Comparison of ENCODE assay signal across 17 cellular contexts in the genomic region with DNA sequence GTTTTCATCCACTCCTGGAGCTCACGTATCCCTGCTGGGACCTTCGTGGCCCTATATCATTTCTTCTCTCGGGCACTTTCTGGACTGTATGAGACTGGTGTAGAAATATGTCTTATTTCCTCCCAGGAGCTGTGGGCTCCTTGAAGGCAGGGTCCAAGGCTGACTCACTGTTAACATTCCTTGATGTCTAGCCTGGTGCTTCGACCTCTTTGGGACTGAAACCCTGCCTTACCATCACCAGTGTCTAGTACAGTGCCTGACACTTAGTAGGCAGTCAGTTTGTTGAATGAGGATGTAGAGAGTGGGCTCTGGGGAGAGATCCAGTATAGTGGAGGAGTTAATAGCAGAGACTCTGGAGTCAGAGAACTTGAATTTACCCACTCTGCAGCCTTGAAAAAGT. TPM values are rescaled to one million over a fixed set of nuclear protein-coding genes. Genes with fewer than 3 reads are reported as not detected.
A peak's percentile ranks its signal among the peaks of the same experiment; 100 is the strongest.
DNase-seq lines count a peak whose midpoint lies in the region; ATAC-seq and TF ChIP-seq lines count a peak whose summit lies in the region.
"Had no signal": no experiment of that assay in that cellular context is flagged by ENCODE, and none has a peak within 500 bp of the region (broad histone marks: within the 10 kb centered on the region; RNA-seq: fewer than 3 reads in every experiment).

No MANE protein-coding gene starts in this region.

- H3K36me3 ChIP-seq in naive thymus-derived CD4-positive, alpha-beta T cell (ENCODE audit: control insufficient read depth in 2 of 3, insufficient read depth in 3 of 3, low read length in 3 of 3) = peaks cover 3 to 76% (median 4%) of the 10 kb centered on the region in 3 experiments
- H3K36me3 ChIP-seq in ovary = no peaks in the 10 kb centered on the region

- TF ChIP-seq POLR2A in ovary (IDR thresholded peaks at IDR 0.05) = no peak

- no peak overlapping the region for H3K27ac ChIP-seq in naive thymus-derived CD4-positive, alpha-beta T cell (ENCODE audit: low read depth, low read length)
- H3K27ac ChIP-seq in ovary = no peak overlapping the region
- H3K27ac ChIP-seq: 22Rv1, BLaER1, PC-9 had no signal

- H3K4me3 Mint-ChIP-seq in T-helper 1 cell treated with Interleukin-12 subunit alpha and Interleukin-12 subunit beta and Interleukin-4 antibody, amounts not matched to agents 30 μg/mL and 1 μg/mL, for 36 hours = no peak overlapping the region
- no peak overlapping the region for H3K4me3 Mint-ChIP-seq in naive thymus-derived CD4-positive, alpha-beta T cell

- H3K9me3 Mint-ChIP-seq in T-helper 1 cell treated with Interleukin-12 subunit alpha and Interleukin-12 subunit beta and Interleukin-4 antibody, amounts not matched to agents 30 μg/mL and 1 μg/mL, for 36 hours = no peaks in the 10 kb centered on the region
- no peaks in the 10 kb centered on the region for H3K9me3 Mint-ChIP-seq in activated naive CD4-positive, alpha-beta T cell treated with anti-CD3 and anti-CD28 coated beads, Interleukin-2, amount 50 U/mL, for 72 hours
- no peaks in the 10 kb centered on the region for H3K9me3 Mint-ChIP-seq in naive thymus-derived CD4-positive, alpha-beta T cell

- peaks cover 10 to 12% of the 10 kb centered on the region in 2 donors for H3K4me1 ChIP-seq in naive thymus-derived CD4-positive, alpha-beta T cell (ENCODE audit: control insufficient read depth in 2 of 2, insufficient read depth in 2 of 2, low read length in 2 of 2)
- H3K4me1 ChIP-seq in ovary (ENCODE audit: insufficient read depth) = no peaks in the 10 kb centered on the region
- H3K4me1 ChIP-seq: BLaER1 had no signal

- H3K27me3 Mint-ChIP-seq in T-helper 1 cell treated with Interleukin-12 subunit alpha and Interleukin-12 subunit beta and Interleukin-4 antibody, amounts not matched to agents 30 μg/mL and 1 μg/mL, for 36 hours (ENCODE audit: low read depth) = no peaks in the 10 kb centered on the region
- no peaks in the 10 kb centered on the region for H3K27me3 Mint-ChIP-seq in naive thymus-derived CD4-positive, alpha-beta T cell

- WGBS in ovary, 3 donors = 94 to 96% (median 96%) methylated on average over 4 of the region's 4 CpGs

- no peak for TF ChIP-seq CTCF in ovary (IDR thresholded peaks at IDR 0.05)

- H3K36me3 Mint-ChIP-seq in T-helper 1 cell treated with Interleukin-12 subunit alpha and Interleukin-12 subunit beta and Interleukin-4 antibody, amounts not matched to agents 30 μg/mL and 1 μg/mL, for 36 hours (ENCODE audit: low read depth) = peaks cover 50% of the 10 kb centered on the region
- H3K36me3 Mint-ChIP-seq in activated naive CD4-positive, alpha-beta T cell treated with anti-CD3 and anti-CD28 coated beads, Interleukin-2, amount 50 U/mL, for 72 hours = peaks cover 43 to 62% of the 10 kb centered on the region in 2 donors
- peaks cover 0 to 71% (median 30%) of the 10 kb centered on the region in 5 donors for H3K36me3 Mint-ChIP-seq in naive thymus-derived CD4-positive, alpha-beta T cell

- H3K4me3 ChIP-seq in naive thymus-derived CD4-positive, alpha-beta T cell (ENCODE audit: low read length) = no peak overlapping the region
- no peak overlapping the region for H3K4me3 ChIP-seq in ovary
- H3K4me3 ChIP-seq: BLaER1, lung, PC-9, upper lobe of right lung had no signal

- intact Hi-C loops in naive thymus-derived CD4-positive, alpha-beta T cell (cut with micrococcal nuclease) = loop anchor here in 1 of 2 donors (5.0 kb wide), 1 partner anchor 46 kb away; a partner anchor contains a TSS
- intact Hi-C loops in ovary (cut with DNase I) (no loop called here), Right ventricle myocardium inferior (cut with DNase I) (no loop called here)

- peak overlapping the region; percentile 97 for H3K27ac Mint-ChIP-seq in T-helper 1 cell treated with Interleukin-12 subunit alpha and Interleukin-12 subunit beta and Interleukin-4 antibody, amounts not matched to agents 30 μg/mL and 1 μg/mL, for 36 hours
- peak overlapping the region; percentile 93 to 100 for H3K27ac Mint-ChIP-seq in activated naive CD4-positive, alpha-beta T cell treated with anti-CD3 and anti-CD28 coated beads, Interleukin-2, amount 50 U/mL, for 72 hours
- H3K27ac Mint-ChIP-seq in naive thymus-derived CD4-positive, alpha-beta T cell = peak overlapping the region; percentile 23 to 95 (median 85)

- no peaks in the 10 kb centered on the region for H3K27me3 ChIP-seq in naive thymus-derived CD4-positive, alpha-beta T cell (ENCODE audit: control insufficient read depth in 2 of 2, insufficient read depth in 2 of 2, low read length in 2 of 2)
- no peaks in the 10 kb centered on the region for H3K27me3 ChIP-seq in ovary
- H3K27me3 ChIP-seq: BLaER1, upper lobe of right lung had no signal

- DNase-seq in T-helper 1 cell (no peak), EH (ENCODE audit: low read depth) (peak; percentile 20), DMS 273 (lab: John Stamatoyannopoulos, UW; ENCODE audit: unreplicated experiment) (no peak), ovary (no peak), Right ventricle myocardium inferior (ENCODE audit: missing footprints) (no peak)
- DNase-seq in activated naive CD4-positive, alpha-beta T cell treated with anti-CD3 and anti-CD28 coated beads, Interleukin-2, amount 50 U/mL, for 72 hours (ENCODE audit: low spot score in 2 of 2) = no peak
- DNase-seq in naive thymus-derived CD4-positive, alpha-beta T cell = no peak
- DNase-seq: H7, NCI-H1417 treated with DMSO at 0.1 percent for 48 hours, NCI-H2171 treated with DMSO at 0.1 percent for 48 hours, NCI-H748 treated with DMSO at 0.1 percent for 48 hours, PC-9, upper lobe of right lung had no signal

- POLR2A ChIA-PET in naive thymus-derived CD4-positive, alpha-beta T cell (lab: Charles Lee) = no interaction called here

- ATAC-seq in activated naive CD4-positive, alpha-beta T cell treated with anti-CD3 and anti-CD28 coated beads, Interleukin-2, amount 50 U/mL, for 72 hours = peak; percentile 12 to 31
- ATAC-seq in naive thymus-derived CD4-positive, alpha-beta T cell = no peak
- no peak for ATAC-seq in Right ventricle myocardium inferior

- H3K4me1 Mint-ChIP-seq in T-helper 1 cell treated with Interleukin-12 subunit alpha and Interleukin-12 subunit beta and Interleukin-4 antibody, amounts not matched to agents 30 μg/mL and 1 μg/mL, for 36 hours (ENCODE audit: low read depth) = peaks cover 24% of the 10 kb centered on the region
- H3K4me1 Mint-ChIP-seq in naive thymus-derived CD4-positive, alpha-beta T cell = peaks cover 14 to 30% (median 21%) of the 10 kb centered on the region in 7 donors

- CTCF ChIA-PET in naive thymus-derived CD4-positive, alpha-beta T cell (lab: Charles Lee) = interaction anchor here (0.7 kb wide), 1 partner anchor 9 kb away, joined by 3 read pairs; no protein-coding TSS in a partner anchor

- no peaks in the 10 kb centered on the region for H3K9me3 ChIP-seq in naive thymus-derived CD4-positive, alpha-beta T cell (ENCODE audit: control insufficient read depth in 2 of 3, low read length in 3 of 3)
- H3K9me3 ChIP-seq in ovary = no peaks in the 10 kb centered on the region
- H3K9me3 ChIP-seq: BLaER1, upper lobe of right lung had no signal

- TF ChIP-seq EP300 in ovary (IDR thresholded peaks at IDR 0.05) = no peak

RNA-seq across cellular contexts. Expression of a gene that starts 23.6 kb away (rescaled TPM):
- 10 to 100 TPM; 18.7 to 39.7 TPM for total RNA-seq in activated naive CD4-positive, alpha-beta T cell treated with anti-CD3 and anti-CD28 coated beads, Interleukin-2, amount 50 U/mL, for 72 hours
- 10 to 100 TPM; 12.5 to 32.2 (median 19.7) TPM for total RNA-seq in naive thymus-derived CD4-positive, alpha-beta T cell
- polyA plus RNA-seq in naive thymus-derived CD4-positive, alpha-beta T cell = 10 to 100 TPM; 16.8 to 18.0 TPM
- 10 to 100 TPM; 18.0 to 47.7 (median 32.3) TPM for total RNA-seq in ovary
- 10 to 100 TPM; 19.2 to 48.4 TPM for polyA plus RNA-seq in ovary
- total RNA-seq in Right ventricle myocardium inferior = 24.5 TPM

RNA-seq across cellular contexts. Expression of a gene that starts 23.7 kb away (rescaled TPM):
- total RNA-seq in activated naive CD4-positive, alpha-beta T cell treated with anti-CD3 and anti-CD28 coated beads, Interleukin-2, amount 50 U/mL, for 72 hours = 10 to 100 TPM; 51.3 to 65.2 TPM
- total RNA-seq in naive thymus-derived CD4-positive, alpha-beta T cell = 10 to 100 TPM; 15.6 to 30.1 (median 17.6) TPM
- polyA plus RNA-seq in naive thymus-derived CD4-positive, alpha-beta T cell = 1 to 10 TPM; 3.1 to 5.1 TPM
- 10 to 100 TPM in 6 of 7 donors, 1 to 10 TPM in 1; 6.6 to 21.8 (median 15.9) TPM for total RNA-seq in ovary
- 10 to 100 TPM in 1 of 2 donors, 1 to 10 TPM in 1; 5.4 to 11.4 TPM for polyA plus RNA-seq in ovary
- 6.0 TPM for total RNA-seq in Right ventricle myocardium inferior

RNA-seq across cellular contexts. Expression of a gene that starts 46.2 kb away (rescaled TPM):
- 10 to 100 TPM; 21.9 to 37.8 TPM for total RNA-seq in activated naive CD4-positive, alpha-beta T cell treated with anti-CD3 and anti-CD28 coated beads, Interleukin-2, amount 50 U/mL, for 72 hours
- total RNA-seq in naive thymus-derived CD4-positive, alpha-beta T cell = 10 to 100 TPM in 4 of 5 experiments, 1 to 10 TPM in 1; 9.3 to 19.5 (median 11.5) TPM
- polyA plus RNA-seq in naive thymus-derived CD4-positive, alpha-beta T cell = 1 to 10 TPM; 1.5 to 2.7 TPM
- 10 to 100 TPM; 13.8 to 28.5 (median 23.7) TPM for total RNA-seq in ovary
- polyA plus RNA-seq in ovary = 10 to 100 TPM; 10.6 to 29.8 TPM
- 9.6 TPM for total RNA-seq in Right ventricle myocardium inferior

Comparison
In these comparisons a context has a peak if more than half of its experiments do, and no peak if none do; other contexts are left out.
1. ATAC-seq: peak in activated naive CD4-positive, alpha-beta T cell treated with anti-CD3 and anti-CD28 coated beads, Interleukin-2, amount 50 U/mL, for 72 hours (2 of 2); none in naive thymus-derived CD4-positive, alpha-beta T cell (single experiment) and Right ventricle myocardium inferior (single experiment).
2. Peak in every context shown above with its lines, with median percentiles within 50 percentile points of each other: H3K27ac Mint-ChIP-seq.